ENCODE assay signal across 9 cellular contexts in the genomic region with DNA sequence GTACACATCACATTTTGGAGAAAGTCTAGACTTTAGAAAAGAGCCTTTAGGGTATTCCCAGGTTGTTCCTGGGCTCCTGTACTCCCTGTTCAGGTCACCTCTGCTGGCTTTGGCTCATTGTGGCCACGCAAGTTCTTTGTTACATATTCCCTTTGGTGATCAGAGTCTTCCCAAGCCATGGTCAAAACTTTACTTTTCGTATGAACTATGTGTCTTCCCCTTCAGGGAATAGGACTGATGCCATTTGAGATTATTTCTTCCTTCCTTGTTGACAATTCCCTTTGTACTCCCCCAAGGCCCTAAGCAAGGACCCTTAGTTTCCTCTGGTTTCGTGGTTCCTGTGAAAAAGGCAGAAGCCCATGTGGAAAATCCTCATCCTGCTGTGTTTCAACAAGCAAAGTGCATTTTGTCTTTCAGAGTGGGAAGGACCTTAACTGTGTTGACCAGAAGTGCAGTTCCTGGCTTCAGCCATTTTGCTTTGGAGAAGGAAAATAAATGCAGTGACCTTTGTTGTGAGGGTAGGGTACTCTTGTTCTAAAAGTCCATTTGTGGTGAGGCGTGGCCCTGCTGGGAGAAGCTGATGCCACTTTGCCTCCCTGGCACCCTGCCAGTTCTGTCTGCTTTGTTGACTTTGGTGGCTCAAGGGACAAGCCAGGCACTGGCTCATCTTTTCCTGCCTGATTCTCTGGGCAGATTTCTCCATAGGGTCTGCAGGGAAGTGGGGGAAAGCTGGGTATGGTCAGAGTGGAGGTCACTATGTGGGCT. TPM values are rescaled to one million over a fixed set of nuclear protein-coding genes. Genes with fewer than 3 reads are reported as not detected.
DNase-seq lines count a peak whose midpoint lies in the region; ATAC-seq and TF ChIP-seq lines count a peak whose summit lies in the region.
"Had no signal": no experiment of that assay in that cellular context is flagged by ENCODE, and none has a peak within 500 bp of the region (broad histone marks: within the 10 kb centered on the region; RNA-seq: fewer than 3 reads in every experiment).

No MANE protein-coding gene starts in this region.

- TF ChIP-seq POLR2A in prostate gland (IDR thresholded peaks at IDR 0.05), result no peak

- H4K8ac ChIP-seq in neuronal stem cell (ENCODE audit: low read depth, low read length), result no peak overlapping the region

- no peak overlapping the region for H2AK5ac ChIP-seq in neuronal stem cell (ENCODE audit: low read depth, low read length)

- H3K4me3 Mint-ChIP-seq in endothelial cell (ENCODE audit: unreplicated experiment), result peak overlapping the region; percentile 60

- H3K36me3 ChIP-seq in prostate gland (no peaks in the 10 kb centered on the region), neuronal stem cell (replicated peaks in 1 of 2; ENCODE audit: control insufficient read depth in 2 of 2, insufficient read depth in 2 of 2, low read length in 2 of 2) (peaks cover 3 to 6% of the 10 kb centered on the region in 2 donors), OCI-LY7 (ENCODE audit: insufficient read depth, low read length) (no peaks in the 10 kb centered on the region)

- H3K27me3 ChIP-seq in prostate gland (replicated peaks; ENCODE audit: insufficient read depth) (no peaks in the 10 kb centered on the region), neuronal stem cell (ENCODE audit: control insufficient read depth in 3 of 3, insufficient read depth in 3 of 3, low read depth in 1 of 3, low read length in 3 of 3) (no peaks in the 10 kb centered on the region)

- no peak for TF ChIP-seq CTCF in endothelial cell (IDR thresholded peaks at IDR 0.05; ENCODE audit: unreplicated experiment)
- no peak for TF ChIP-seq CTCF in prostate gland (IDR thresholded peaks at IDR 0.05)
- TF ChIP-seq CTCF in OCI-LY7 (conservative IDR thresholded peaks at IDR 0.05; ENCODE audit: low read length), result no peak

- intact Hi-C loops in prostate gland (cut with DNase I), result no loop called here
- intact Hi-C loops in OCI-LY7 (cut with micrococcal nuclease; ENCODE audit: unreplicated experiment), result no loop called here

- H3K9me3 Mint-ChIP-seq in endothelial cell (ENCODE audit: unreplicated experiment), result no peaks in the 10 kb centered on the region

- H4K91ac ChIP-seq in neuronal stem cell (ENCODE audit: low read depth, low read length, poor library complexity), result no peak overlapping the region

- H3K9me3 ChIP-seq in prostate gland (no peaks in the 10 kb centered on the region), neuronal stem cell (replicated peaks in 1 of 2; ENCODE audit: control insufficient read depth in 2 of 2, insufficient read depth in 1 of 2, low read depth in 1 of 2, low read length in 2 of 2) (peaks cover 4 to 9% of the 10 kb centered on the region in 2 donors), OCI-LY7 (ENCODE audit: low read length) (no peaks in the 10 kb centered on the region)

- H3K23ac ChIP-seq in neuronal stem cell (ENCODE audit: low read depth, low read length, poor library complexity), result no peak overlapping the region

- H3K36me3 Mint-ChIP-seq in endothelial cell (ENCODE audit: low read depth, unreplicated experiment), result peaks cover 15% of the 10 kb centered on the region

- no peaks in the 10 kb centered on the region for H3K9me2 ChIP-seq in OCI-LY7 (ENCODE audit: insufficient read depth, low read length)

- peaks cover 4% of the 10 kb centered on the region; the same call in 1 of the 2 replicates for H4K20me1 ChIP-seq in OCI-LY7 (ENCODE audit: insufficient read depth, low read length)

- H3K27ac Mint-ChIP-seq in endothelial cell (ENCODE audit: unreplicated experiment), result peak overlapping the region; percentile 87

- no peak overlapping the region for H3K4ac ChIP-seq in neuronal stem cell (ENCODE audit: low read length)

- H3K27ac ChIP-seq in prostate gland, result peak overlapping the region in 1 of 2 donors; percentile 12
- H3K27ac ChIP-seq in neuronal stem cell (replicated peaks; ENCODE audit: low read length), result no peak overlapping the region
- H3K27ac ChIP-seq in OCI-LY7 (ENCODE audit: low read depth, low read length, poor library complexity, severe bottlenecking), result no peak overlapping the region

- peak; percentile 16 for DNase-seq in EH (ENCODE audit: low read depth)
- DNase-seq in NCI-H2196 treated with DMSO at 0.1 percent for 48 hours (lab: John Stamatoyannopoulos, UW; ENCODE audit: unreplicated experiment), result peak; percentile 8
- DNase-seq in endothelial cell (ENCODE audit: low spot score), result no peak
- DNase-seq in prostate gland (ENCODE audit: low spot score), result peak; percentile 66
- DNase-seq in neuronal stem cell (ENCODE audit: low spot score), result no peak
- no peak for DNase-seq in OCI-LY7 (ENCODE audit: low spot score)
- DNase-seq: IMR-90 had no signal

- 58% methylated on average over 4 of the region's 4 CpGs for WGBS in prostate gland
- WGBS in neuronal stem cell (ENCODE audit: extremely low coverage in 2 of 2, insufficient read length in 2 of 2, insufficient replicate concordance in 1 of 2), 2 donors, result no CpG with 5 or more reads among the region's 4 CpGs

- H2BK15ac ChIP-seq in neuronal stem cell (ENCODE audit: low read length), result no peak overlapping the region

- peaks cover 53% of the 10 kb centered on the region for H3K4me1 Mint-ChIP-seq in endothelial cell (ENCODE audit: unreplicated experiment)

- H2BK120ac ChIP-seq in neuronal stem cell (ENCODE audit: low read depth, low read length), result no peak overlapping the region

- no peak for ATAC-seq in HG02852 (IDR thresholded peaks at IDR 0.05; ENCODE audit: unreplicated experiment)
- ATAC-seq in GM21786 (IDR thresholded peaks at IDR 0.05; ENCODE audit: unreplicated experiment), result no peak

- H3K4me3 ChIP-seq in prostate gland, result no peak overlapping the region
- H3K4me3 ChIP-seq in neuronal stem cell (ENCODE audit: low read length in 2 of 2), result no peak overlapping the region
- no peak overlapping the region for H3K4me3 ChIP-seq in OCI-LY7 (ENCODE audit: low read depth, low read length, poor library complexity, severe bottlenecking)

- CTCF ChIA-PET in OCI-LY7 (lab: Charles Lee; ENCODE audit: unreplicated experiment), result no interaction called here

- H3K79me1 ChIP-seq in neuronal stem cell (ENCODE audit: low read depth, low read length), result peaks cover 4% of the 10 kb centered on the region

- H3K27me3 Mint-ChIP-seq in endothelial cell (ENCODE audit: unreplicated experiment), result peaks cover 10% of the 10 kb centered on the region

- no peak overlapping the region for H3K4me2 ChIP-seq in neuronal stem cell (ENCODE audit: insufficient read depth, low read length, poor library complexity, severe bottlenecking)
- H3K4me2 ChIP-seq in OCI-LY7 (ENCODE audit: low read length), result no peak overlapping the region

- H2AFZ ChIP-seq in neuronal stem cell (ENCODE audit: low read length) (no peak overlapping the region), OCI-LY7 (ENCODE audit: low read length) (no peak overlapping the region)

- H3K79me2 ChIP-seq in OCI-LY7 (ENCODE audit: insufficient read depth, low read depth, low read length), result no peaks in the 10 kb centered on the region

- H3K18ac ChIP-seq in neuronal stem cell (ENCODE audit: low read length), result no peak overlapping the region

- no peak overlapping the region for H2BK12ac ChIP-seq in neuronal stem cell (ENCODE audit: low read length)

- no TSS peak for BruUV-seq in OCI-LY7 (replicated peaks; lab: Mats Ljungman, UMichigan)

- POLR2A ChIA-PET in OCI-LY7 (lab: Charles Lee), result no interaction called here

- no peak overlapping the region for H3K14ac ChIP-seq in neuronal stem cell (ENCODE audit: low read length)

- H3K9ac ChIP-seq in neuronal stem cell (ENCODE audit: low read depth, low read length, poor library complexity), result no peak overlapping the region

- no peak overlapping the region for H2BK5ac ChIP-seq in neuronal stem cell (ENCODE audit: low read length)

- peaks cover 10% of the 10 kb centered on the region for H3K4me1 ChIP-seq in prostate gland (replicated peaks)
- peaks cover 0 to 1% of the 10 kb centered on the region in 2 donors for H3K4me1 ChIP-seq in neuronal stem cell (ENCODE audit: control insufficient read depth in 2 of 2, insufficient read depth in 1 of 2, low read depth in 1 of 2, low read length in 2 of 2)
- no peaks in the 10 kb centered on the region for H3K4me1 ChIP-seq in OCI-LY7 (ENCODE audit: insufficient read depth, low read length, poor library complexity, severe bottlenecking)

RNA-seq across cellular contexts. Expression of a gene that starts 55.1 kb away (rescaled TPM):
- 115 TPM for total RNA-seq in endothelial cell (ENCODE audit: unreplicated experiment)
- total RNA-seq in prostate gland, result 10 to 100 TPM; 15.6 to 64.2 TPM
- polyA plus RNA-seq in neuronal stem cell (2013, experiment 1 of 2), result 48.3 TPM
- 49.3 TPM for polyA plus RNA-seq in neuronal stem cell (2013, experiment 2 of 2)
- 11.8 and 13.1 TPM in 2 replicates for total RNA-seq in OCI-LY7 (2014; rRNA removed; shearing (Covaris generic))
- 23.7 and 26.0 TPM in 2 replicates for total RNA-seq in OCI-LY7 (2022)

Comparison
In these comparisons a context has a peak if more than half of its experiments do, and no peak if none do; other contexts are left out.
1. DNase-seq: peak in EH (single experiment), NCI-H2196 treated with DMSO at 0.1 percent for 48 hours (single experiment) and prostate gland (single experiment); none in endothelial cell (single experiment), neuronal stem cell (single experiment) and OCI-LY7 (single experiment).